In genomic region chrX:15151267-15152196, GRCh38 we compare ENCODE assay signal across 11 cellular contexts.
DNase-seq lines count a peak whose midpoint lies in the region; ATAC-seq, FAIRE-seq and TF ChIP-seq lines count a peak whose summit lies in the region.
"Had no signal": no experiment of that assay in that cellular context is flagged by ENCODE, and none has a peak within 500 bp of the region (broad histone marks: within the 10 kb centered on the region; RNA-seq: fewer than 3 reads in every experiment).

No MANE protein-coding gene starts in this region.

- peak overlapping the region; percentile 25; the same call in 1 of the 2 replicates for H3K9ac ChIP-seq in GM12878 (ENCODE audit: control insufficient read depth, insufficient read depth, low read length)

- no peaks in the 10 kb centered on the region for H3K9me3 ChIP-seq in CD8-positive, alpha-beta T cell (ENCODE audit: low read length)
- H3K9me3 ChIP-seq in GM12878 (replicated peaks; ENCODE audit: control insufficient read depth, insufficient read depth, low read length), result no peaks in the 10 kb centered on the region
- no peaks in the 10 kb centered on the region for H3K9me3 ChIP-seq in body of pancreas
- H3K9me3 ChIP-seq: lower lobe of right lung had no signal

- intact Hi-C loops in CD8-positive, alpha-beta T cell (cut with DNase I, micrococcal nuclease), result loop anchor here in 1 of 2 experiments (10.0 kb wide), 1 partner anchor 183 kb away; the partner anchor contains the start of gene PIGA
- intact Hi-C loops in GM12878 (cut with micrococcal nuclease; ENCODE audit: unreplicated experiment) (loop anchor here (2.0 kb wide), 1 partner anchor 51 kb away; no protein-coding TSS in a partner anchor), body of pancreas (cut with DNase I) (no loop called here)

- no peaks in the 10 kb centered on the region for H3K79me2 ChIP-seq in GM12878 (ENCODE audit: control insufficient read depth, insufficient read depth, low read length)

- CTCF ChIA-PET in CD8-positive, alpha-beta T cell (lab: Charles Lee), result no interaction called here
- CTCF ChIA-PET in GM12878 (lab: Yijun Ruan, JAX), result interaction anchor here (5.3 kb wide), 1 partner anchor 9 kb away, joined by 33 read pairs; no protein-coding TSS in a partner anchor

- no peak for TF ChIP-seq CTCF in CD8-positive, alpha-beta T cell (IDR thresholded peaks at IDR 0.05)
- no peak for TF ChIP-seq CTCF in GM12878 (IDR thresholded peaks at IDR 0.05 in 2 of 3, conservative IDR thresholded peaks at IDR 0.05 in 1 of 3; ENCODE audit: control insufficient read depth in 2 of 3, extremely low read depth in 1 of 3, insufficient read depth in 1 of 3, low read depth in 3 of 3, low read length in 3 of 3)
- TF ChIP-seq CTCF in glutamatergic neuron (IDR thresholded peaks at IDR 0.05; ENCODE audit: partially characterized antibody, unreplicated experiment), result no peak
- no peak for TF ChIP-seq CTCF in body of pancreas (IDR thresholded peaks at IDR 0.05)

- H3K27me3 Mint-ChIP-seq in CD8-positive, alpha-beta T cell (ENCODE audit: low read depth), result no peaks in the 10 kb centered on the region
- H3K27me3 Mint-ChIP-seq in glutamatergic neuron (ENCODE audit: unreplicated experiment), result no peaks in the 10 kb centered on the region
- H3K27me3 Mint-ChIP-seq: brain had no signal

- H3K4me1 Mint-ChIP-seq in CD8-positive, alpha-beta T cell (ENCODE audit: low read depth), result peaks cover 23% of the 10 kb centered on the region
- no peaks in the 10 kb centered on the region for H3K4me1 Mint-ChIP-seq in glutamatergic neuron (ENCODE audit: low read depth, unreplicated experiment)
- H3K4me1 Mint-ChIP-seq: brain had no signal

- no peak for TF ChIP-seq RAD21 in GM12878 (IDR thresholded peaks at IDR 0.05; ENCODE audit: insufficient read depth, low read depth, low read length)

- no peak overlapping the region for H3K27ac ChIP-seq in CD8-positive, alpha-beta T cell (ENCODE audit: low read depth, low read length)
- H3K27ac ChIP-seq in GM12878 (ENCODE audit: control insufficient read depth, insufficient read depth), result peak overlapping the region; percentile 67; the same call in 1 of the 2 replicates
- H3K27ac ChIP-seq in body of pancreas, result no peak overlapping the region
- H3K27ac ChIP-seq: lower lobe of right lung had no signal

- H3K36me3 ChIP-seq in CD8-positive, alpha-beta T cell (ENCODE audit: insufficient read depth, low read length), result no peaks in the 10 kb centered on the region
- no peaks in the 10 kb centered on the region for H3K36me3 ChIP-seq in GM12878 (ENCODE audit: control insufficient read depth in 2 of 2, insufficient read depth in 2 of 2, low read length in 1 of 2)
- no peaks in the 10 kb centered on the region for H3K36me3 ChIP-seq in body of pancreas (replicated peaks in 1 of 2; ENCODE audit: insufficient read depth in 1 of 2, low read depth in 2 of 2)
- H3K36me3 ChIP-seq: lower lobe of right lung had no signal

- TF ChIP-seq POLR2A in GM12878 (IDR thresholded peaks at IDR 0.05; ENCODE audit: low read depth, low read length) (no peak), body of pancreas (IDR thresholded peaks at IDR 0.05) (no peak)

- H3K4me2 ChIP-seq in GM12878 (ENCODE audit: control insufficient read depth, insufficient read depth), result peak overlapping the region; percentile 81

- ATAC-seq in CD8-positive, alpha-beta T cell, result peak; percentile 78
- peak; percentile 74 for ATAC-seq in GM21367 (IDR thresholded peaks at IDR 0.05; ENCODE audit: unreplicated experiment)
- ATAC-seq in HG03565 (IDR thresholded peaks at IDR 0.05; ENCODE audit: unreplicated experiment), result peak; percentile 84
- ATAC-seq in GM12878, result peak; percentile 82
- no peak for ATAC-seq in HG03469 (IDR thresholded peaks at IDR 0.05; ENCODE audit: unreplicated experiment)
- no peak for ATAC-seq in body of pancreas
- ATAC-seq: lower lobe of right lung had no signal

- FAIRE-seq in GM12878 (lab: Jason Lieb, UNC), result no peak

- no peak overlapping the region for H3K4me3 ChIP-seq in CD8-positive, alpha-beta T cell (ENCODE audit: low read depth, low read length)
- peak overlapping the region; percentile 5 for H3K4me3 ChIP-seq in GM12878
- no peak overlapping the region for H3K4me3 ChIP-seq in body of pancreas
- H3K4me3 ChIP-seq: lower lobe of right lung had no signal

- no peaks in the 10 kb centered on the region for H3K9me3 Mint-ChIP-seq in CD8-positive, alpha-beta T cell
- H3K9me3 Mint-ChIP-seq in glutamatergic neuron (ENCODE audit: unreplicated experiment), result peaks cover 3% of the 10 kb centered on the region

- H3K27ac Mint-ChIP-seq in CD8-positive, alpha-beta T cell, result peak overlapping the region; percentile 87
- no peak overlapping the region for H3K27ac Mint-ChIP-seq in glutamatergic neuron (ENCODE audit: unreplicated experiment)
- H3K27ac Mint-ChIP-seq: brain had no signal

- SMC1A ChIA-PET in GM12878 (lab: Charles Lee; ENCODE audit: uncharacterized antibody, unreplicated experiment), result interaction anchor here (1.4 to 3.2 kb wide), 4 partner anchors 8 to 51 kb away, joined by 4 to 15 read pairs (median 8); no protein-coding TSS in a partner anchor

- peak overlapping the region; percentile 39 for H3K4me3 Mint-ChIP-seq in CD8-positive, alpha-beta T cell
- no peak overlapping the region for H3K4me3 Mint-ChIP-seq in glutamatergic neuron (ENCODE audit: unreplicated experiment)
- H3K4me3 Mint-ChIP-seq: brain had no signal

- TSS peak; percentile 94 for BruUV-seq in GM12878 (replicated peaks; lab: Mats Ljungman, UMichigan)

- H3K27me3 ChIP-seq in CD8-positive, alpha-beta T cell (ENCODE audit: insufficient read depth, low read length), result no peaks in the 10 kb centered on the region
- H3K27me3 ChIP-seq in GM12878 (replicated peaks in 1 of 2; ENCODE audit: control insufficient read depth in 2 of 2, insufficient read depth in 2 of 2, low read length in 1 of 2) (no peaks in the 10 kb centered on the region), body of pancreas (no peaks in the 10 kb centered on the region)

- 0% methylated on average over 4 of the region's 4 CpGs for WGBS in GM12878 (ENCODE audit: insufficient coverage, insufficient replicate concordance, low lambda C conversion rate, missing lambda C conversion rate)
- WGBS in body of pancreas, 2 donors, result 76 to 85% methylated on average over 4 of the region's 4 CpGs

- H2AFZ ChIP-seq in GM12878 (ENCODE audit: control insufficient read depth, low read depth, low read length), result peak overlapping the region; percentile 52

- in situ Hi-C loops in GM12878 (cut with MboI), result no loop called here

- peak in 1 of 2 experiments; percentile 78; a peak in 2 of 4 replicates for TF ChIP-seq EP300 in GM12878 (IDR thresholded peaks at IDR 0.05; ENCODE audit: borderline replicate concordance in 1 of 2, control insufficient read depth in 1 of 2, low read depth in 2 of 2, low read length in 2 of 2)

- RAD21 ChIA-PET in GM12878 (lab: Charles Lee; ENCODE audit: unreplicated experiment), result interaction anchor here (1.4 to 1.7 kb wide), 3 partner anchors 9 to 82 kb away, joined by 8 to 14 read pairs (median 9); no protein-coding TSS in a partner anchor

- DNase-seq in CD8-positive, alpha-beta T cell, result peak in 4 of 7 experiments; percentile 10 to 30 (median 15)
- DNase-seq in GM12878 (ENCODE audit: low read depth, low spot score) (peak; percentile 38), NCI-H2081 treated with DMSO at 0.1 percent for 48 hours (lab: John Stamatoyannopoulos, UW) (no peak), glutamatergic neuron (no peak), body of pancreas (no peak)
- DNase-seq: lower lobe of right lung, NCI-H1930 had no signal

- no peaks in the 10 kb centered on the region for H4K20me1 ChIP-seq in GM12878 (ENCODE audit: control insufficient read depth, insufficient read depth)

- POLR2A ChIA-PET in CD8-positive, alpha-beta T cell (lab: Charles Lee), result no interaction called here
- POLR2A ChIA-PET in GM12878 (lab: Charles Lee), result interaction anchor here (1.0 to 1.4 kb wide), 2 partner anchors 28 to 50 kb away, joined by 3 read pairs; no protein-coding TSS in a partner anchor

- no peaks in the 10 kb centered on the region for H3K36me3 Mint-ChIP-seq in CD8-positive, alpha-beta T cell
- no peaks in the 10 kb centered on the region for H3K36me3 Mint-ChIP-seq in glutamatergic neuron (ENCODE audit: unreplicated experiment)
- H3K36me3 Mint-ChIP-seq: brain had no signal

- peaks cover 11% of the 10 kb centered on the region for H3K4me1 ChIP-seq in CD8-positive, alpha-beta T cell (ENCODE audit: insufficient read depth, low read length)
- peaks cover 5% of the 10 kb centered on the region; the same call in 1 of the 2 replicates for H3K4me1 ChIP-seq in GM12878 (ENCODE audit: control insufficient read depth, insufficient read depth, low read length)
- H3K4me1 ChIP-seq in body of pancreas, result no peaks in the 10 kb centered on the region
- H3K4me1 ChIP-seq: lower lobe of right lung had no signal

TF ChIP-seq in GM12878, 131 proteins besides CTCF, POLR2A, EP300 and RAD21 (continues in another document):
- TF ChIP-seq ETV6 (conservative IDR thresholded peaks at IDR 0.05 in 1 of 2, IDR thresholded peaks at IDR 0.05 in 1 of 2; ENCODE audit: borderline replicate concordance in 1 of 2, low read depth in 1 of 2), result peak in 1 of 2 experiments; percentile 63; a peak in 2 of 4 replicates
- TF ChIP-seq, protein P1, sequence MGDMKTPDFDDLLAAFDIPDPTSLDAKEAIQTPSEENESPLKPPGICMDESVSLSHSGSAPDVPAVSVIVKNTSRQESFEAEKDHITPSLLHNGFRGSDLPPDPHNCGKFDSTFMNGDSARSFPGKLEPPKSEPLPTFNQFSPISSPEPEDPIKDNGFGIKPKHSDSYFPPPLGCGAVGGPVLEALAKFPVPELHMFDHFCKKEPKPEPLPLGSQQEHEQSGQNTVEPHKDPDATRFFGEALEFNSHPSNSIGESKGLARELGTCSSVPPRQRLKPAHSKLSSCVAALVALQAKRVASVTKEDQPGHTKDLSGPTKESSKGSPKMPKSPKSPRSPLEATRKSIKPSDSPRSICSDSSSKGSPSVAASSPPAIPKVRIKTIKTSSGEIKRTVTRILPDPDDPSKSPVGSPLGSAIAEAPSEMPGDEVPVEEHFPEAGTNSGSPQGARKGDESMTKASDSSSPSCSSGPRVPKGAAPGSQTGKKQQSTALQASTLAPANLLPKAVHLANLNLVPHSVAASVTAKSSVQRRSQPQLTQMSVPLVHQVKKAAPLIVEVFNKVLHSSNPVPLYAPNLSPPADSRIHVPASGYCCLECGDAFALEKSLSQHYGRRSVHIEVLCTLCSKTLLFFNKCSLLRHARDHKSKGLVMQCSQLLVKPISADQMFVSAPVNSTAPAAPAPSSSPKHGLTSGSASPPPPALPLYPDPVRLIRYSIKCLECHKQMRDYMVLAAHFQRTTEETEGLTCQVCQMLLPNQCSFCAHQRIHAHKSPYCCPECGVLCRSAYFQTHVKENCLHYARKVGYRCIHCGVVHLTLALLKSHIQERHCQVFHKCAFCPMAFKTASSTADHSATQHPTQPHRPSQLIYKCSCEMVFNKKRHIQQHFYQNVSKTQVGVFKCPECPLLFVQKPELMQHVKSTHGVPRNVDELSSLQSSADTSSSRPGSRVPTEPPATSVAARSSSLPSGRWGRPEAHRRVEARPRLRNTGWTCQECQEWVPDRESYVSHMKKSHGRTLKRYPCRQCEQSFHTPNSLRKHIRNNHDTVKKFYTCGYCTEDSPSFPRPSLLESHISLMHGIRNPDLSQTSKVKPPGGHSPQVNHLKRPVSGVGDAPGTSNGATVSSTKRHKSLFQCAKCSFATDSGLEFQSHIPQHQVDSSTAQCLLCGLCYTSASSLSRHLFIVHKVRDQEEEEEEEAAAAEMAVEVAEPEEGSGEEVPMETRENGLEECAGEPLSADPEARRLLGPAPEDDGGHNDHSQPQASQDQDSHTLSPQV (IDR thresholded peaks at IDR 0.05), result no peak

Comparison
In these comparisons a context has a peak if more than half of its experiments do, and no peak if none do; other contexts are left out.
1. ATAC-seq: peak in CD8-positive, alpha-beta T cell (single experiment), GM21367 (single experiment), HG03565 (single experiment) and GM12878 (single experiment); none in HG03469 (single experiment) and body of pancreas (single experiment).
2. DNase-seq: peak in CD8-positive, alpha-beta T cell (4 of 7) and GM12878 (single experiment); none in NCI-H2081 treated with DMSO at 0.1 percent for 48 hours (single experiment), glutamatergic neuron (single experiment) and body of pancreas (0 of 4).